In the genomic region with DNA sequence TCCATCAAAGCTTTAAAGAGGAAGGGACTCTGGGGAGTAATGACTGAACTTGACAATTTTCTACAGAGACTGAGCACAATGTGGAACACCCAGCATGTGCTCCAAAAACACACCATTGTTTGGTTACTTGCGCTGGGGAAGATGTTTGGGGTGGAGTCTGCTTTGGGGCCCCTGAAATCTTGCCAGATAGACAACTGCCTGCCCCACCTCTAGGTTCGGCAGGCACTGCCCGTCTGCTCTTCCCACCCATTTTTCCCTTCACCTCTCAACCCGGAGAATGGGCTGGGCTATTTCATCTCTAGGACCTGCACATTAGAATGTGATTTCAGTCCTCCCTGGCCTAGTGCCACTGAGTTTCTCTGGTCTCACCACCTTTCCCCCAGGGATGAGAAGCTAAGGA, we compare ENCODE assay signal across 18 cellular contexts. TPM values are rescaled to one million over a fixed set of nuclear protein-coding genes. Genes with fewer than 3 reads are reported as not detected.
"Had no signal": no experiment of that assay in that cellular context is flagged by ENCODE, and none has a peak within 500 bp of the region (broad histone marks: within the 10 kb centered on the region; RNA-seq: fewer than 3 reads in every experiment).

No MANE protein-coding gene starts in this region.

- H3K36me3 Mint-ChIP-seq: activated naive CD8-positive, alpha-beta T cell treated with anti-CD3 and anti-CD28 coated beads, Interleukin-2, amount 10 ng/mL, durations not matched to agents 7 days and 5 days; natural killer cell treated with Interleukin-12 subunit alpha and Interleukin-12 subunit beta and Interleukin-15 and Interleukin-18, amount 100 ng/mL, for 72 hours; stimulated activated effector memory CD8-positive, alpha-beta T cell treated with anti-CD3 and anti-CD28 coated beads, Interleukin-12 subunit alpha, Interleukin-12 subunit beta, amount 100 ng/mL, for 72 hours had no signal

- H3K4me1 Mint-ChIP-seq: activated naive CD8-positive, alpha-beta T cell treated with anti-CD3 and anti-CD28 coated beads, Interleukin-2, amount 10 ng/mL, durations not matched to agents 7 days and 5 days had no signal

- DNase-seq: activated CD4-positive, alpha-beta T cell treated with anti-CD3 and anti-CD28 coated beads, Interleukin-2, amount 10 ng/mL, durations not matched to agents 7 days and 5 days; activated CD8-positive, alpha-beta memory T cell treated with anti-CD3 and anti-CD28 coated beads, Interleukin-2, amount 50 U/mL, for 48 hours; activated naive CD4-positive, alpha-beta T cell; activated naive CD8-positive, alpha-beta T cell treated with anti-CD3 and anti-CD28 coated beads, Interleukin-2, amount 10 ng/mL, durations not matched to agents 7 days and 5 days; effector memory CD8-positive, alpha-beta T cell; hippocampal formation; mesendoderm; occipital lobe; trophoblast cell had no signal

- H3K4me3 Mint-ChIP-seq: activated CD4-positive, alpha-beta T cell treated with anti-CD3 and anti-CD28 coated beads, Interleukin-2, amount 10 ng/mL, durations not matched to agents 7 days and 5 days; activated naive CD8-positive, alpha-beta T cell treated with anti-CD3 and anti-CD28 coated beads, Interleukin-2, amount 10 ng/mL, durations not matched to agents 7 days and 5 days; dendritic cell treated with granulocyte-macrophage colony-stimulating factor and Interleukin-4, amounts not matched to agents 40 ng/mL and 50 ng/mL, for 4 days; effector memory CD8-positive, alpha-beta T cell; natural killer cell treated with Interleukin-12 subunit alpha and Interleukin-12 subunit beta and Interleukin-15 and Interleukin-18, amount 100 ng/mL, for 72 hours; stimulated activated effector memory CD8-positive, alpha-beta T cell treated with anti-CD3 and anti-CD28 coated beads, Interleukin-12 subunit alpha, Interleukin-12 subunit beta, amount 100 ng/mL, for 72 hours had no signal

- H3K9me3 Mint-ChIP-seq: activated CD4-positive, alpha-beta T cell treated with anti-CD3 and anti-CD28 coated beads, Interleukin-2, amount 10 ng/mL, durations not matched to agents 7 days and 5 days; activated naive CD8-positive, alpha-beta T cell treated with anti-CD3 and anti-CD28 coated beads, Interleukin-2, amount 10 ng/mL, durations not matched to agents 7 days and 5 days; dendritic cell treated with granulocyte-macrophage colony-stimulating factor and Interleukin-4, amounts not matched to agents 40 ng/mL and 50 ng/mL, for 4 days; effector memory CD8-positive, alpha-beta T cell; natural killer cell treated with Interleukin-12 subunit alpha and Interleukin-12 subunit beta and Interleukin-15 and Interleukin-18, amount 100 ng/mL, for 72 hours; stimulated activated effector memory CD8-positive, alpha-beta T cell treated with anti-CD3 and anti-CD28 coated beads, Interleukin-12 subunit alpha, Interleukin-12 subunit beta, amount 100 ng/mL, for 72 hours had no signal

- H3K27me3 Mint-ChIP-seq: activated CD4-positive, alpha-beta T cell treated with anti-CD3 and anti-CD28 coated beads, Interleukin-2, amount 10 ng/mL, durations not matched to agents 7 days and 5 days; activated naive CD8-positive, alpha-beta T cell treated with anti-CD3 and anti-CD28 coated beads, Interleukin-2, amount 10 ng/mL, durations not matched to agents 7 days and 5 days; dendritic cell treated with granulocyte-macrophage colony-stimulating factor and Interleukin-4, amounts not matched to agents 40 ng/mL and 50 ng/mL, for 4 days; effector memory CD8-positive, alpha-beta T cell; progenitor cell of endocrine pancreas had no signal

- ATAC-seq: effector memory CD8-positive, alpha-beta T cell; natural killer cell treated with Interleukin-12 subunit alpha and Interleukin-12 subunit beta and Interleukin-15 and Interleukin-18, amount 100 ng/mL, for 72 hours; sciatic nerve; stimulated activated effector memory CD8-positive, alpha-beta T cell treated with anti-CD3 and anti-CD28 coated beads, Interleukin-12 subunit alpha, Interleukin-12 subunit beta, amount 100 ng/mL, for 72 hours had no signal

- H3K27ac ChIP-seq: epithelial cell of prostate had no signal

- H3K27ac Mint-ChIP-seq: activated CD4-positive, alpha-beta T cell treated with anti-CD3 and anti-CD28 coated beads, Interleukin-2, amount 10 ng/mL, durations not matched to agents 7 days and 5 days; activated naive CD8-positive, alpha-beta T cell treated with anti-CD3 and anti-CD28 coated beads, Interleukin-2, amount 10 ng/mL, durations not matched to agents 7 days and 5 days; dendritic cell treated with granulocyte-macrophage colony-stimulating factor and Interleukin-4, amounts not matched to agents 40 ng/mL and 50 ng/mL, for 4 days; natural killer cell treated with Interleukin-12 subunit alpha and Interleukin-12 subunit beta and Interleukin-15 and Interleukin-18, amount 100 ng/mL, for 72 hours; progenitor cell of endocrine pancreas; stimulated activated effector memory CD8-positive, alpha-beta T cell treated with anti-CD3 and anti-CD28 coated beads, Interleukin-12 subunit alpha, Interleukin-12 subunit beta, amount 100 ng/mL, for 72 hours had no signal

RNA-seq across cellular contexts. Expression of gene NCBP2L, which starts 43.8 kb away (rescaled TPM):
- total RNA-seq: activated CD4-positive, alpha-beta T cell treated with anti-CD3 and anti-CD28 coated beads, Interleukin-2, amount 10 ng/mL, durations not matched to agents 7 days and 5 days; activated naive CD8-positive, alpha-beta T cell treated with anti-CD3 and anti-CD28 coated beads, Interleukin-2, amount 10 ng/mL, durations not matched to agents 7 days and 5 days; cerebellum; kidney epithelial cell; natural killer cell treated with Interleukin-12 subunit alpha and Interleukin-12 subunit beta and Interleukin-15 and Interleukin-18, amount 100 ng/mL, for 72 hours; occipital lobe; progenitor cell of endocrine pancreas; sciatic nerve; T-helper 2 cell treated with Interferon-gamma antibody and Interleukin-4, amounts not matched to agents 100 ng/mL and 5 ng/mL, for 36 hours had no signal
